ENCODE assay signal across 12 cellular contexts in the genomic region with DNA sequence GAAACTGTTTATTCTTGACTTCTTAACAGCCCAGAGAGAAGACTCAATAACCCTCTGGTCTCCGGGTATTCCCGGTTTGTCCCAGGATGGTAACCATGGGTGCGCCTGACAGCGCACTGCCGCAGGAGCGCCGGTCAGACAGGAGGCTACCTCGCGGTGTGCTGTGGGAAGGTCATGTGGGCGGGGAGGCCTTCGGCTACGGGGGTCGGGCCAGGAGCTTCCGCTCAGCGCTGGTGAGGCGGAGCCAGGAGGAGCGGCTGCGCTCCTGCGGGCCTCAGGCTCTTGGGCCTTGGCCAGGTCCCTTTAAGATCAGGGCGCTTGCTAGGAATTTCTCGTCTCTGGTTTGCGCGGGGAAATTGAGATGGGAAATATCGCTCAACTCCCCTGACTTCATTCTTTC.
DNase-seq lines count a peak whose midpoint lies in the region; ATAC-seq and TF ChIP-seq lines count a peak whose summit lies in the region.
"Had no signal": no experiment of that assay in that cellular context is flagged by ENCODE, and none has a peak within 500 bp of the region (broad histone marks: within the 10 kb centered on the region; RNA-seq: fewer than 3 reads in every experiment).

No MANE protein-coding gene starts in this region.

- ATAC-seq in left ventricle myocardium superior (peak; percentile 80), HG02623 (IDR thresholded peaks at IDR 0.05; ENCODE audit: unreplicated experiment) (no peak)
- ATAC-seq: stimulated activated effector memory CD8-positive, alpha-beta T cell treated with anti-CD3 and anti-CD28 coated beads, Interleukin-12 subunit alpha, Interleukin-12 subunit beta, amount 100 ng/mL, for 72 hours had no signal

- intact Hi-C loops in left ventricle myocardium superior (cut with micrococcal nuclease), result no loop called here

- no peaks in the 10 kb centered on the region for H3K79me1 ChIP-seq in trophoblast cell (ENCODE audit: low read length)

- no CpG with 5 or more reads among the region's 24 CpGs for WGBS in trophoblast cell (ENCODE audit: extremely low coverage, insufficient coverage, insufficient read length)

- no peak overlapping the region for H4K91ac ChIP-seq in trophoblast cell (ENCODE audit: low read depth, low read length)

- H3K18ac ChIP-seq in trophoblast cell (ENCODE audit: low read length), result no peak overlapping the region

- H3K14ac ChIP-seq in trophoblast cell (ENCODE audit: low read length), result no peak overlapping the region

- H2BK120ac ChIP-seq in trophoblast cell (ENCODE audit: insufficient read depth, low read length, poor library complexity), result no peak overlapping the region

- no peak overlapping the region for H3K4ac ChIP-seq in trophoblast cell (ENCODE audit: low read depth, low read length)

- no peaks in the 10 kb centered on the region for H3K9me3 ChIP-seq in trophoblast cell (ENCODE audit: insufficient read depth, low read depth, low read length)
- H3K9me3 ChIP-seq in osteoblast (ENCODE audit: low read depth, low read length), result no peaks in the 10 kb centered on the region

- TF ChIP-seq CTCF in osteoblast (IDR thresholded peaks at IDR 0.05; ENCODE audit: extremely low read depth, low read depth, low read length), result no peak

- H3K27ac ChIP-seq in trophoblast cell (ENCODE audit: low read depth, low read length) (no peak overlapping the region), osteoblast (ENCODE audit: low read depth, low read length) (no peak overlapping the region)

- H3K4me1 ChIP-seq in trophoblast cell (ENCODE audit: control insufficient read depth in 1 of 2, insufficient read depth in 2 of 2, low read length in 2 of 2) (no peaks in the 10 kb centered on the region), osteoblast (ENCODE audit: insufficient read depth, low read length) (no peaks in the 10 kb centered on the region)

- no peaks in the 10 kb centered on the region for H3K27me3 ChIP-seq in trophoblast cell (ENCODE audit: insufficient read depth, low read length)
- no peaks in the 10 kb centered on the region for H3K27me3 ChIP-seq in osteoblast (ENCODE audit: insufficient read depth, low read length)

- peak overlapping the region; percentile 61 for H3K4me2 ChIP-seq in trophoblast cell (ENCODE audit: low read length)
- H3K4me2 ChIP-seq in osteoblast (ENCODE audit: insufficient read depth, low read length), result no peak overlapping the region

- no peak overlapping the region for H3K23ac ChIP-seq in trophoblast cell (ENCODE audit: low read length)

- H3K9ac ChIP-seq in trophoblast cell (ENCODE audit: low read length), result no peak overlapping the region

- H3K4me3 ChIP-seq in trophoblast cell (ENCODE audit: low read depth, low read length) (no peak overlapping the region), osteoblast (ENCODE audit: insufficient read depth, low read length) (no peak overlapping the region)

- no peak overlapping the region for H4K8ac ChIP-seq in trophoblast cell (ENCODE audit: low read depth, low read length)

- H3K36me3 ChIP-seq in trophoblast cell (ENCODE audit: control insufficient read depth in 1 of 2, insufficient read depth in 2 of 2, low read length in 2 of 2) (no peaks in the 10 kb centered on the region), osteoblast (ENCODE audit: insufficient read depth, low read length) (no peaks in the 10 kb centered on the region)

- H2AK5ac ChIP-seq in trophoblast cell (ENCODE audit: low read length), result no peak overlapping the region

- no peak overlapping the region for H2BK12ac ChIP-seq in trophoblast cell (ENCODE audit: low read length)

- H4K20me1 ChIP-seq in osteoblast (ENCODE audit: insufficient read depth, low read length), result no peaks in the 10 kb centered on the region

- no peaks in the 10 kb centered on the region for H3K79me2 ChIP-seq in trophoblast cell (ENCODE audit: control insufficient read depth, insufficient read depth, low read length, poor library complexity)
- H3K79me2 ChIP-seq in osteoblast (ENCODE audit: insufficient read depth, low read length), result no peaks in the 10 kb centered on the region

- H2BK5ac ChIP-seq in trophoblast cell (ENCODE audit: low read depth, low read length, poor library complexity), result no peak overlapping the region

- peak; percentile 45 for DNase-seq in H4 (ENCODE audit: low spot score)
- DNase-seq in RPMI7951 (ENCODE audit: low read depth), result peak; percentile 40
- DNase-seq in left ventricle myocardium superior, result peak; percentile 59
- no peak for DNase-seq in trophoblast cell
- DNase-seq in osteoblast (ENCODE audit: insufficient read length, low spot score, missing footprints), result no peak
- no peak for DNase-seq in stimulated activated CD4-positive, alpha-beta T cell treated with anti-CD3 and anti-CD28 coated beads, Interleukin-4, amount 100 ng/mL, for 1 hour
- DNase-seq in CD1c-positive myeloid dendritic cell (ENCODE audit: extremely low spot score), result no peak
- DNase-seq: activated naive CD4-positive, alpha-beta T cell treated with anti-CD3 and anti-CD28 coated beads for 36 hours; DND-41; NCI-H187 had no signal

- H2AFZ ChIP-seq in trophoblast cell (ENCODE audit: insufficient read depth, low read length, poor library complexity), result no peak overlapping the region
- H2AFZ ChIP-seq in osteoblast (ENCODE audit: low read length), result no peak overlapping the region

- H4K12ac ChIP-seq in trophoblast cell (ENCODE audit: low read depth, low read length), result no peak overlapping the region

Comparison
In these comparisons a context has a peak if more than half of its experiments do, and no peak if none do; other contexts are left out.
1. DNase-seq: peak in H4 (single experiment), RPMI7951 (single experiment) and left ventricle myocardium superior (single experiment); none in trophoblast cell (0 of 2), osteoblast (single experiment), stimulated activated CD4-positive, alpha-beta T cell treated with anti-CD3 and anti-CD28 coated beads, Interleukin-4, amount 100 ng/mL, for 1 hour (single experiment) and CD1c-positive myeloid dendritic cell (single experiment).